ENCODE assay signal across 16 cellular contexts in genomic region chr2:70357076-70358071, GRCh38. TPM values are rescaled to one million over a fixed set of nuclear protein-coding genes. Genes with fewer than 3 reads are reported as not detected.
DNase-seq lines count a peak whose midpoint lies in the region; ATAC-seq lines count a peak whose summit lies in the region.
"Had no signal": no experiment of that assay in that cellular context is flagged by ENCODE, and none has a peak within 500 bp of the region (broad histone marks: within the 10 kb centered on the region; RNA-seq: fewer than 3 reads in every experiment).

No MANE protein-coding gene starts in this region.

- ATAC-seq in HG03108 (IDR thresholded peaks at IDR 0.05; ENCODE audit: unreplicated experiment) (no peak), HG02610 (IDR thresholded peaks at IDR 0.05; ENCODE audit: unreplicated experiment) (no peak)
- ATAC-seq in stimulated activated naive B cell treated with anti-CD40 and anti-IgM and Interleukin-4, amounts not matched to agents 10 μg/mL and 1 μg/mL and 100 μg/mL, for 72 hours (replicated peaks): no peak
- ATAC-seq: activated naive CD8-positive, alpha-beta T cell treated with anti-CD3 and anti-CD28 coated beads, Interleukin-2, amount 50 U/mL, for 24 hours; psoas muscle had no signal

- no peaks in the 10 kb centered on the region for H3K9me3 Mint-ChIP-seq in stimulated activated naive B cell treated with anti-CD40 and anti-IgM and Interleukin-4, amounts not matched to agents 10 μg/mL and 1 μg/mL and 100 μg/mL, for 72 hours
- H3K9me3 Mint-ChIP-seq: activated naive CD8-positive, alpha-beta T cell treated with anti-CD3 and anti-CD28 coated beads, Interleukin-2, amount 50 U/mL, for 24 hours had no signal

- H3K4me1 ChIP-seq in mesodermal cell (ENCODE audit: control insufficient read depth, insufficient read depth, low read length, poor library complexity, severe bottlenecking): peaks cover 18% of the 10 kb centered on the region
- H3K4me1 ChIP-seq: BLaER1, psoas muscle had no signal

- no peaks in the 10 kb centered on the region for H3K9me3 ChIP-seq in mesodermal cell (ENCODE audit: control insufficient read depth, low read length)
- H3K9me3 ChIP-seq: BLaER1, psoas muscle had no signal

- peak; percentile 47 for DNase-seq in CD1c-positive myeloid dendritic cell (ENCODE audit: extremely low spot score)
- DNase-seq in LHCN-M2 (ENCODE audit: low read depth): peak; percentile 38
- DNase-seq in dermis blood vessel endothelial cell: peak; percentile 85
- no peak for DNase-seq in stimulated activated naive B cell treated with anti-CD40 and anti-IgM and Interleukin-4, amounts not matched to agents 10 μg/mL and 1 μg/mL and 100 μg/mL, for 72 hours
- DNase-seq in NCI-H1092 treated with DMSO at 0.1 percent for 48 hours (lab: John Stamatoyannopoulos, UW): no peak
- DNase-seq: activated naive CD8-positive, alpha-beta T cell treated with anti-CD3 and anti-CD28 coated beads, Interleukin-2, amount 50 U/mL, for 24 hours; activated T-cell treated with anti-CD3 and anti-CD28 coated beads, Interleukin-2, amount 50 U/mL, for 1 hour; DND-41; Karpas-422; NCI-H2081 treated with DMSO at 0.1 percent for 48 hours; psoas muscle; trophoblast cell had no signal

- H3K4me1 Mint-ChIP-seq in stimulated activated naive B cell treated with anti-CD40 and anti-IgM and Interleukin-4, amounts not matched to agents 10 μg/mL and 1 μg/mL and 100 μg/mL, for 72 hours: no peaks in the 10 kb centered on the region
- H3K4me1 Mint-ChIP-seq: activated naive CD8-positive, alpha-beta T cell treated with anti-CD3 and anti-CD28 coated beads, Interleukin-2, amount 50 U/mL, for 24 hours had no signal

- peaks cover 0 to 2% of the 10 kb centered on the region in 2 donors for H3K36me3 Mint-ChIP-seq in stimulated activated naive B cell treated with anti-CD40 and anti-IgM and Interleukin-4, amounts not matched to agents 10 μg/mL and 1 μg/mL and 100 μg/mL, for 72 hours

- WGBS in mesodermal cell (ENCODE audit: insufficient coverage in 2 of 2), 2 experiments: 71 to 73% methylated on average over 10 to 11 of the region's 12 CpGs

- peaks cover 45 to 49% of the 10 kb centered on the region in 2 donors for H3K27me3 Mint-ChIP-seq in stimulated activated naive B cell treated with anti-CD40 and anti-IgM and Interleukin-4, amounts not matched to agents 10 μg/mL and 1 μg/mL and 100 μg/mL, for 72 hours

- H3K4me3 Mint-ChIP-seq in stimulated activated naive B cell treated with anti-CD40 and anti-IgM and Interleukin-4, amounts not matched to agents 10 μg/mL and 1 μg/mL and 100 μg/mL, for 72 hours: no peak overlapping the region
- H3K4me3 Mint-ChIP-seq: activated naive CD8-positive, alpha-beta T cell treated with anti-CD3 and anti-CD28 coated beads, Interleukin-2, amount 50 U/mL, for 24 hours had no signal

- peak overlapping the region; percentile 23 for H3K27ac ChIP-seq in mesodermal cell (ENCODE audit: low read depth, low read length, severe bottlenecking)
- H3K27ac ChIP-seq: BLaER1, psoas muscle had no signal

- H3K27ac Mint-ChIP-seq in stimulated activated naive B cell treated with anti-CD40 and anti-IgM and Interleukin-4, amounts not matched to agents 10 μg/mL and 1 μg/mL and 100 μg/mL, for 72 hours: no peak overlapping the region
- H3K27ac Mint-ChIP-seq: activated naive CD8-positive, alpha-beta T cell treated with anti-CD3 and anti-CD28 coated beads, Interleukin-2, amount 50 U/mL, for 24 hours had no signal

- H3K4me3 ChIP-seq in mesodermal cell (ENCODE audit: extremely low read depth, insufficient read depth, low read length, poor library complexity, severe bottlenecking): no peak overlapping the region
- H3K4me3 ChIP-seq: BLaER1, psoas muscle had no signal

- H3K36me3 ChIP-seq in mesodermal cell (ENCODE audit: control insufficient read depth, insufficient read depth, low read length): no peaks in the 10 kb centered on the region
- H3K36me3 ChIP-seq: BLaER1 had no signal

RNA-seq across cellular contexts. Expression of gene FAM136A, which starts 55.5 kb away (rescaled TPM):
- total RNA-seq in LHCN-M2 (2014; rRNA removed) (49.0 and 50.8 TPM in 2 replicates), dermis blood vessel endothelial cell (19.2 and 40.9 TPM in 2 replicates)
- 29.9 TPM for polyA plus RNA-seq in LHCN-M2 (2012)
- polyA plus RNA-seq in mesodermal cell (2013, experiment 1 of 2): 27.0 TPM
- polyA plus RNA-seq in mesodermal cell (2013, experiment 2 of 2): 28.5 TPM

Comparison
In these comparisons a context has a peak if more than half of its experiments do, and no peak if none do; other contexts are left out.
1. DNase-seq: peak in CD1c-positive myeloid dendritic cell (single experiment), LHCN-M2 (single experiment) and dermis blood vessel endothelial cell (single experiment); none in stimulated activated naive B cell treated with anti-CD40 and anti-IgM and Interleukin-4, amounts not matched to agents 10 μg/mL and 1 μg/mL and 100 μg/mL, for 72 hours (single experiment) and NCI-H1092 treated with DMSO at 0.1 percent for 48 hours (single experiment).